In genomic region chr21:30193201-30193600, GRCh38 we compare ENCODE assay signal across 35 cellular contexts. TPM values are rescaled to one million over a fixed set of nuclear protein-coding genes. Genes with fewer than 3 reads are reported as not detected.
"Had no signal": no experiment of that assay in that cellular context is flagged by ENCODE, and none has a peak within 500 bp of the region (broad histone marks: within the 10 kb centered on the region; RNA-seq: fewer than 3 reads in every experiment).

No MANE protein-coding gene starts in this region.

- H3K4me3 ChIP-seq: K562, Peyer's patch, SJSA1 had no signal

- DNase-seq: activated CD4-positive, alpha-beta T cell treated with anti-CD3 and anti-CD28 coated beads for 36 hours; activated CD4-positive, alpha-beta T cell treated with anti-CD3 and anti-CD28 coated beads, Interleukin-2, amount 10 ng/mL, durations not matched to agents 7 days and 5 days; activated CD4-positive, alpha-beta T cell treated with anti-CD3 and anti-CD28 coated beads, Interleukin-2, amount 50 U/mL, for 48 hours; activated CD8-positive, alpha-beta T cell treated with anti-CD3 and anti-CD28 coated beads, Interleukin-2, amount 10 ng/mL, durations not matched to agents 7 days and 5 days; activated gamma-delta T cell treated with Interleukin-2 at 50 U/mL for 16 hours; activated naive CD4-positive, alpha-beta T cell treated with anti-CD3 and anti-CD28 coated beads for 36 hours; activated naive CD8-positive, alpha-beta T cell treated with anti-CD3 and anti-CD28 coated beads, Interleukin-2, amount 50 U/mL, for 24 hours; activated T-cell treated with anti-CD3 and anti-CD28 coated beads, Interleukin-2, amount 50 U/mL, for 24 hours; anterior cingulate cortex; NCI-H1092 treated with DMSO at 0.1 percent for 48 hours; NCI-H1417; NCI-H146; NCI-H187; NCI-H2029 treated with DMSO at 0.1 percent for 48 hours; NCI-H226; NCI-H524 treated with DMSO at 0.1 percent for 48 hours; NK-92 treated with Interleukin-12 subunit alpha and Interleukin-12 subunit beta, amount 100 ng/mL, for 24 hours; PC-3; Peyer's patch; RPMI8226; SHP77 treated with DMSO at 0.1 percent for 48 hours; SK-N-SH had no signal

- H3K4me1 Mint-ChIP-seq: activated CD4-positive, alpha-beta T cell treated with anti-CD3 and anti-CD28 coated beads for 36 hours; activated CD4-positive, alpha-beta T cell treated with anti-CD3 and anti-CD28 coated beads, Interleukin-2, amount 10 ng/mL, durations not matched to agents 7 days and 5 days; activated naive CD8-positive, alpha-beta T cell treated with anti-CD3 and anti-CD28 coated beads, Interleukin-2, amount 50 U/mL, for 24 hours; brain; WTC11 had no signal

- H3K36me3 ChIP-seq: Peyer's patch, SJSA1 had no signal

- H3K9me3 Mint-ChIP-seq: activated CD4-positive, alpha-beta T cell treated with anti-CD3 and anti-CD28 coated beads, Interleukin-2, amount 10 ng/mL, durations not matched to agents 7 days and 5 days; activated naive CD4-positive, alpha-beta T cell treated with anti-CD3 and anti-CD28 coated beads for 36 hours; activated naive CD8-positive, alpha-beta T cell treated with anti-CD3 and anti-CD28 coated beads, Interleukin-2, amount 50 U/mL, for 24 hours; activated T-cell treated with anti-CD3 and anti-CD28 coated beads, Interleukin-2, amount 50 U/mL, for 24 hours; activated T-helper 1 cell treated with anti-CD3 and anti-CD28 coated beads, Interleukin-12 subunit alpha, Interleukin-12 subunit beta, Interleukin-2, Interleukin-4 antibody, amounts not matched to agents 30 ng/mL and 10 ng/mL and 1 ng/mL, durations not matched to agents 14 hours and 24 hours and 36 hours; brain; T-helper 1 cell treated with Interleukin-12 subunit alpha and Interleukin-12 subunit beta and Interleukin-4 antibody, amounts not matched to agents 30 μg/mL and 1 μg/mL, for 36 hours; T-helper 2 cell treated with Interferon-gamma antibody and Interleukin-4, amounts not matched to agents 5 μg/mL and 100 μg/mL, for 36 hours; WTC11 had no signal

- H3K27me3 ChIP-seq: Peyer's patch, SJSA1 had no signal

- H3K36me3 Mint-ChIP-seq: activated naive CD8-positive, alpha-beta T cell; brain; WTC11 had no signal

- FAIRE-seq: K562, TTC549 had no signal

- ATAC-seq: activated CD4-positive, alpha-beta T cell treated with anti-CD3 and anti-CD28 coated beads for 36 hours; activated CD4-positive, CD25-positive, alpha-beta regulatory T cell treated with anti-CD3 and anti-CD28 coated beads, Interleukin-2, amount 50 U/mL, for 24 hours; activated CD8-positive, alpha-beta T cell treated with anti-CD3 and anti-CD28 coated beads, Interleukin-2, amount 10 ng/mL, durations not matched to agents 7 days and 5 days; activated naive CD8-positive, alpha-beta T cell treated with anti-CD3 and anti-CD28 coated beads, Interleukin-2, amount 50 U/mL, for 24 hours; K562; PC-3; WTC11 had no signal

- H3K4me3 Mint-ChIP-seq: activated CD4-positive, alpha-beta T cell treated with anti-CD3 and anti-CD28 coated beads for 36 hours; activated CD4-positive, alpha-beta T cell treated with anti-CD3 and anti-CD28 coated beads, Interleukin-2, amount 10 ng/mL, durations not matched to agents 7 days and 5 days; activated CD8-positive, alpha-beta T cell treated with anti-CD3 and anti-CD28 coated beads, Interleukin-2, amount 10 ng/mL, durations not matched to agents 7 days and 5 days; activated naive CD4-positive, alpha-beta T cell treated with anti-CD3 and anti-CD28 coated beads for 36 hours; activated naive CD8-positive, alpha-beta T cell; activated naive CD8-positive, alpha-beta T cell treated with anti-CD3 and anti-CD28 coated beads, Interleukin-2, amount 50 U/mL, for 24 hours; activated T-cell treated with anti-CD3 and anti-CD28 coated beads, Interleukin-2, amount 50 U/mL, for 24 hours; activated T-helper 1 cell treated with anti-CD3 and anti-CD28 coated beads, Interleukin-12 subunit alpha, Interleukin-12 subunit beta, Interleukin-2, Interleukin-4 antibody, amounts not matched to agents 30 ng/mL and 10 ng/mL and 1 ng/mL, durations not matched to agents 14 hours and 24 hours and 36 hours; brain; T-helper 1 cell treated with Interleukin-12 subunit alpha and Interleukin-12 subunit beta and Interleukin-4 antibody, amounts not matched to agents 30 μg/mL and 1 μg/mL, for 36 hours; T-helper 2 cell treated with Interferon-gamma antibody and Interleukin-4, amounts not matched to agents 5 μg/mL and 100 μg/mL, for 36 hours; WTC11 had no signal

- H3K27me3 Mint-ChIP-seq: activated CD4-positive, alpha-beta T cell treated with anti-CD3 and anti-CD28 coated beads, Interleukin-2, amount 10 ng/mL, durations not matched to agents 7 days and 5 days; activated naive CD8-positive, alpha-beta T cell treated with anti-CD3 and anti-CD28 coated beads, Interleukin-2, amount 50 U/mL, for 24 hours; activated T-cell treated with anti-CD3 and anti-CD28 coated beads, Interleukin-2, amount 50 U/mL, for 24 hours; brain had no signal

- H3K27ac Mint-ChIP-seq: activated CD4-positive, alpha-beta T cell treated with anti-CD3 and anti-CD28 coated beads for 36 hours; activated CD4-positive, alpha-beta T cell treated with anti-CD3 and anti-CD28 coated beads, Interleukin-2, amount 10 ng/mL, durations not matched to agents 7 days and 5 days; activated CD8-positive, alpha-beta T cell treated with anti-CD3 and anti-CD28 coated beads, Interleukin-2, amount 10 ng/mL, durations not matched to agents 7 days and 5 days; activated naive CD4-positive, alpha-beta T cell treated with anti-CD3 and anti-CD28 coated beads for 36 hours; activated naive CD8-positive, alpha-beta T cell; activated naive CD8-positive, alpha-beta T cell treated with anti-CD3 and anti-CD28 coated beads, Interleukin-2, amount 50 U/mL, for 24 hours; activated T-cell treated with anti-CD3 and anti-CD28 coated beads, Interleukin-2, amount 50 U/mL, for 24 hours; activated T-helper 1 cell treated with anti-CD3 and anti-CD28 coated beads, Interleukin-12 subunit alpha, Interleukin-12 subunit beta, Interleukin-2, Interleukin-4 antibody, amounts not matched to agents 30 ng/mL and 10 ng/mL and 1 ng/mL, durations not matched to agents 14 hours and 24 hours and 36 hours; brain; T-helper 1 cell treated with Interleukin-12 subunit alpha and Interleukin-12 subunit beta and Interleukin-4 antibody, amounts not matched to agents 30 μg/mL and 1 μg/mL, for 36 hours; T-helper 2 cell treated with Interferon-gamma antibody and Interleukin-4, amounts not matched to agents 5 μg/mL and 100 μg/mL, for 36 hours; WTC11 had no signal

RNA-seq across cellular contexts. Expression of gene CLDN8, which starts 22.7 kb away (rescaled TPM):
- total RNA-seq: activated CD4-positive, alpha-beta T cell treated with anti-CD3 and anti-CD28 coated beads for 36 hours; activated CD4-positive, alpha-beta T cell treated with anti-CD3 and anti-CD28 coated beads, Interleukin-2, amount 10 ng/mL, durations not matched to agents 7 days and 5 days; activated CD8-positive, alpha-beta T cell treated with anti-CD3 and anti-CD28 coated beads, Interleukin-2, amount 10 ng/mL, durations not matched to agents 7 days and 5 days; activated naive CD4-positive, alpha-beta T cell treated with anti-CD3 and anti-CD28 coated beads for 36 hours; activated T-helper 1 cell treated with anti-CD3 and anti-CD28 coated beads, Interleukin-12 subunit alpha, Interleukin-12 subunit beta, Interleukin-2, Interleukin-4 antibody, amounts not matched to agents 30 ng/mL and 10 ng/mL and 1 ng/mL, durations not matched to agents 14 hours and 24 hours and 36 hours; cardiac septum; K562; M059J; NCI-H460; SJSA1; WTC11 had no signal

RNA-seq across cellular contexts. Expression of gene CLDN17, which starts 26.6 kb away (rescaled TPM):
- total RNA-seq: activated CD4-positive, alpha-beta T cell treated with anti-CD3 and anti-CD28 coated beads for 36 hours; activated CD4-positive, alpha-beta T cell treated with anti-CD3 and anti-CD28 coated beads, Interleukin-2, amount 10 ng/mL, durations not matched to agents 7 days and 5 days; activated CD8-positive, alpha-beta T cell treated with anti-CD3 and anti-CD28 coated beads, Interleukin-2, amount 10 ng/mL, durations not matched to agents 7 days and 5 days; activated naive CD4-positive, alpha-beta T cell treated with anti-CD3 and anti-CD28 coated beads for 36 hours; activated T-helper 1 cell treated with anti-CD3 and anti-CD28 coated beads, Interleukin-12 subunit alpha, Interleukin-12 subunit beta, Interleukin-2, Interleukin-4 antibody, amounts not matched to agents 30 ng/mL and 10 ng/mL and 1 ng/mL, durations not matched to agents 14 hours and 24 hours and 36 hours; cardiac septum; K562; M059J; NCI-H460; PC-3; Peyer's patch; SJSA1; WTC11 had no signal
